In the genomic region with DNA sequence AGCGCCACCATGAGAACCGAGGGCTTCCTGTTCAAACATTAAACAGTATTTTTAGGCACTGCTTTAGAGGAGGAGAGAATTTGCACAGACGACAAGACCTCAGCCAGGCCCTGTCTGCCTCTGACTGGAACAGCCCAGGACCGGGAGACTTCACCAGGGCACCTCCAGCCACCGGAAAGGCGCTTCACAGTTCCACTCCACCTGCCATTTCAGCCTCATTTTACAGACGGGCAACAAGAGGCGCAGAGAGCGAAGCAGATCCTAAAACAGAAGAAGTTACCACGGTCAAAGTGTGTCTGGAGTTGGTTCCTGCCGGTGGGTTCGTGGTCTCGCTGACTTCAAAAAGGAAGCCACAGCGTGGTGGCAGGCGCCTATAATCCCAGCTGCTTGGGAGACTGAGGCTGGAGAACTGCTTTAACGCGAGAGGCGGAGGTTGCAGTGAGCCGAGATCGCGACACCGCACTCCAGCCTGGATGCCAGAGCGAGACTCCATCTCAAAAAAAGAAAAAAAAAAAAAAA, we compare ENCODE assay signal across 23 cellular contexts. TPM values are rescaled to one million over a fixed set of nuclear protein-coding genes. Genes with fewer than 3 reads are reported as not detected.
"Had no signal": no experiment of that assay in that cellular context is flagged by ENCODE, and none has a peak within 500 bp of the region (broad histone marks: within the 10 kb centered on the region; RNA-seq: fewer than 3 reads in every experiment).

No MANE protein-coding gene starts in this region.

- H3K27me3 ChIP-seq: breast epithelium, foreskin keratinocyte, neutrophil, right lobe of liver, vagina had no signal

- DNase-seq: activated B cell treated with CpG ODN at 0.5 μM for 24 hours; activated CD4-positive, alpha-beta T cell treated with anti-CD3 and anti-CD28 coated beads, Interleukin-2, amount 50 U/mL, for 1 hour; activated CD8-positive, alpha-beta T cell treated with anti-CD3 and anti-CD28 coated beads for 36 hours; activated naive CD8-positive, alpha-beta T cell treated with anti-CD3 and anti-CD28 coated beads, Interleukin-2, amount 50 U/mL, for 24 hours; activated T-cell treated with anti-CD3 and anti-CD28 coated beads, Interleukin-2, amount 50 U/mL, for 48 hours; central memory CD4-positive, alpha-beta T cell; foreskin keratinocyte; heart left ventricle; hypothalamus; naive thymus-derived CD4-positive, alpha-beta T cell; right lobe of liver; stimulated activated CD4-positive, alpha-beta T cell treated with anti-CD3 and anti-CD28 coated beads, Interleukin-12 subunit alpha, Interleukin-12 subunit beta, amount 100 ng/mL, for 4 hours; stimulated activated CD4-positive, alpha-beta T cell treated with anti-CD3 and anti-CD28 coated beads, Interleukin-4, amount 100 ng/mL, for 1 hour; stimulated activated naive CD8-positive, alpha-beta T cell treated with anti-CD3 and anti-CD28 coated beads, Interleukin-15, Interleukin-2, amounts not matched to agents 100 U/mL and 50 U/mL, for 24 hours; T-helper 2 cell had no signal

- H3K27ac ChIP-seq: esophagus muscularis mucosa, foreskin keratinocyte, heart left ventricle, neutrophil, right lobe of liver, thoracic aorta, vagina had no signal

- H3K4me3 ChIP-seq: breast epithelium, esophagus muscularis mucosa, heart left ventricle, right lobe of liver, skin epidermis, thoracic aorta, vagina had no signal

- H3K36me3 ChIP-seq: breast epithelium, esophagus muscularis mucosa, heart left ventricle, neutrophil, right lobe of liver, thoracic aorta, vagina had no signal

- H3K4me1 ChIP-seq: breast epithelium, esophagus muscularis mucosa, foreskin keratinocyte, heart left ventricle, right lobe of liver, vagina had no signal

- H3K9me3 ChIP-seq: breast epithelium, esophagus muscularis mucosa, heart left ventricle, neutrophil, right lobe of liver, thoracic aorta, vagina had no signal

- ATAC-seq: activated CD8-positive, alpha-beta T cell treated with anti-CD3 and anti-CD28 coated beads for 36 hours; activated naive CD8-positive, alpha-beta T cell treated with anti-CD3 and anti-CD28 coated beads, Interleukin-2, amount 50 U/mL, for 24 hours; foreskin keratinocyte; heart left ventricle; naive thymus-derived CD4-positive, alpha-beta T cell; right lobe of liver; stimulated activated naive CD8-positive, alpha-beta T cell treated with anti-CD3 and anti-CD28 coated beads, Interleukin-15, Interleukin-2, amounts not matched to agents 100 U/mL and 50 U/mL, for 24 hours had no signal

RNA-seq across cellular contexts. Expression of gene COL23A1, which starts 28.4 kb away (rescaled TPM):
- total RNA-seq: activated B cell treated with CpG ODN at 0.5 μM for 24 hours; activated T-helper 2 cell treated with anti-CD3 and anti-CD28 coated beads, Interferon-gamma antibody, Interleukin-2, Interleukin-4, amounts not matched to agents 10 μg/mL and 5 μg/mL and 100 μg/mL, durations not matched to agents 14 hours and 24 hours and 36 hours; osteocyte had no signal
- polyA plus RNA-seq: naive thymus-derived CD4-positive, alpha-beta T cell had no signal
